Comparison of ENCODE assay signal across 11 cellular contexts in genomic region chr12:108666326-108666995, GRCh38. TPM values are rescaled to one million over a fixed set of nuclear protein-coding genes. Genes with fewer than 3 reads are reported as not detected.
DNase-seq lines count a peak whose midpoint lies in the region; ATAC-seq, FAIRE-seq and TF ChIP-seq lines count a peak whose summit lies in the region.
"Had no signal": no experiment of that assay in that cellular context is flagged by ENCODE, and none has a peak within 500 bp of the region (broad histone marks: within the 10 kb centered on the region; RNA-seq: fewer than 3 reads in every experiment).

No MANE protein-coding gene starts in this region.

- peaks cover 82% of the 10 kb centered on the region for H3K4me1 ChIP-seq in KMS-11 (ENCODE audit: low read depth, poor library complexity, severe bottlenecking)
- H3K4me1 ChIP-seq in GM12878 (ENCODE audit: control insufficient read depth, insufficient read depth, low read length) = peaks cover 51% of the 10 kb centered on the region
- H3K4me1 ChIP-seq in subcutaneous abdominal adipose tissue (ENCODE audit: control insufficient read depth in 5 of 5, insufficient read depth in 5 of 5, low read length in 5 of 5) = peaks cover 11 to 56% (median 48%) of the 10 kb centered on the region in 5 donors

- no peaks in the 10 kb centered on the region for H3K36me3 ChIP-seq in KMS-11 (ENCODE audit: insufficient read depth)
- H3K36me3 ChIP-seq in GM12878 (ENCODE audit: control insufficient read depth in 2 of 2, insufficient read depth in 2 of 2, low read length in 1 of 2) = peaks cover 6 to 17% of the 10 kb centered on the region in 2 experiments
- peaks cover 0 to 7% (median 4%) of the 10 kb centered on the region in 5 donors for H3K36me3 ChIP-seq in subcutaneous abdominal adipose tissue (ENCODE audit: control insufficient read depth in 5 of 5, insufficient read depth in 5 of 5, low read length in 5 of 5)

- no peak overlapping the region for H3K4me3 ChIP-seq in KMS-11 (IDR thresholded peaks at IDR 0.05; ENCODE audit: insufficient read depth, low read depth, low read length)
- no peak overlapping the region for H3K4me3 ChIP-seq in GM12878
- H3K4me3 ChIP-seq in subcutaneous abdominal adipose tissue (ENCODE audit: low read depth in 1 of 5, low read length in 5 of 5) = no peak overlapping the region

- H3K79me2 ChIP-seq in KMS-11 (ENCODE audit: insufficient read depth, low read depth) (peaks cover 31% of the 10 kb centered on the region), GM12878 (ENCODE audit: control insufficient read depth, insufficient read depth, low read length) (peaks cover 67% of the 10 kb centered on the region)

- no peak for TF ChIP-seq EP300 in GM12878 (IDR thresholded peaks at IDR 0.05; ENCODE audit: borderline replicate concordance in 1 of 2, control insufficient read depth in 1 of 2, low read depth in 2 of 2, low read length in 2 of 2)

- POLR2A ChIA-PET in GM12878 (lab: Charles Lee) = interaction anchor here (0.7 to 3.0 kb wide), 14 partner anchors 13 to 184 kb away, joined by 3 to 8 read pairs (median 5); no protein-coding TSS in a partner anchor

- H4K20me1 ChIP-seq in KMS-11 (ENCODE audit: insufficient read depth) (no peaks in the 10 kb centered on the region), GM12878 (ENCODE audit: control insufficient read depth, insufficient read depth) (no peaks in the 10 kb centered on the region)

- H3K27me3 ChIP-seq in KMS-11 (ENCODE audit: insufficient read depth, low read depth) (no peaks in the 10 kb centered on the region), GM12878 (replicated peaks in 1 of 2; ENCODE audit: control insufficient read depth in 2 of 2, insufficient read depth in 2 of 2, low read length in 1 of 2) (no peaks in the 10 kb centered on the region), layer of hippocampus (ENCODE audit: control insufficient read depth, insufficient read depth, low read length) (no peaks in the 10 kb centered on the region), subcutaneous abdominal adipose tissue (ENCODE audit: control insufficient read depth in 5 of 5, insufficient read depth in 4 of 5, low read length in 5 of 5) (no peaks in the 10 kb centered on the region)

- WGBS in GM12878 (ENCODE audit: insufficient coverage, insufficient replicate concordance, low lambda C conversion rate, missing lambda C conversion rate) = 96% methylated on average over 3 of the region's 3 CpGs

- in situ Hi-C loops in GM12878 (cut with MboI) = loop anchor here (10.0 kb wide), 1 partner anchor 428 kb away; the partner anchor contains the start of genes ALKBH2 and UNG

- DNase-seq in GM12878 (ENCODE audit: low read depth, low spot score) = no peak
- DNase-seq in A172 (ENCODE audit: low spot score) = no peak
- no peak for DNase-seq in SW 1271 (lab: John Stamatoyannopoulos, UW)
- DNase-seq: cortex of kidney, natural killer cell, NCI-H1694 had no signal

- CTCF ChIA-PET in GM12878 (lab: Yijun Ruan, JAX) = interaction anchor here (0.7 to 11.0 kb wide), 29 partner anchors 13 to 427 kb away, joined by 3 to 252 read pairs (median 4); partner anchors contain the start of genes ALKBH2, ISCU, SELPLG and SSH1

- intact Hi-C loops in GM12878 (cut with micrococcal nuclease; ENCODE audit: unreplicated experiment) = no loop called here

- RAD21 ChIA-PET in GM12878 (lab: Charles Lee; ENCODE audit: unreplicated experiment) = interaction anchor here (0.7 to 8.8 kb wide), 25 partner anchors 13 to 429 kb away, joined by 3 to 221 read pairs (median 4); partner anchors contain the start of gene SELPLG

- TF ChIP-seq CTCF in KMS-11 (conservative IDR thresholded peaks at IDR 0.05; ENCODE audit: low read depth, low read length) = no peak
- TF ChIP-seq CTCF in GM12878 (IDR thresholded peaks at IDR 0.05 in 2 of 3, conservative IDR thresholded peaks at IDR 0.05 in 1 of 3; ENCODE audit: control insufficient read depth in 2 of 3, extremely low read depth in 1 of 3, insufficient read depth in 1 of 3, low read depth in 3 of 3, low read length in 3 of 3) = no peak

- H3K4me2 ChIP-seq in KMS-11 (no peak overlapping the region), GM12878 (ENCODE audit: control insufficient read depth, insufficient read depth) (no peak overlapping the region)

- H3K27ac ChIP-seq in KMS-11 (peak overlapping the region; percentile 24; the same call in 1 of the 2 replicates), GM12878 (ENCODE audit: control insufficient read depth, insufficient read depth) (peak overlapping the region; percentile 96), layer of hippocampus (ENCODE audit: low read depth, low read length) (peak overlapping the region; percentile 58), subcutaneous abdominal adipose tissue (ENCODE audit: low read depth, low read length) (peak overlapping the region; percentile 98)

- no peak for TF ChIP-seq RAD21 in GM12878 (IDR thresholded peaks at IDR 0.05; ENCODE audit: insufficient read depth, low read depth, low read length)

- no TSS peak for BruUV-seq in GM12878 (replicated peaks; lab: Mats Ljungman, UMichigan)

- no peaks in the 10 kb centered on the region; the same call in 1 of the 3 replicates for H3K9me3 ChIP-seq in GM12878 (replicated peaks; ENCODE audit: control insufficient read depth, insufficient read depth, low read length)
- H3K9me3 ChIP-seq in subcutaneous abdominal adipose tissue (ENCODE audit: control insufficient read depth in 5 of 5, low read length in 5 of 5) = no peaks in the 10 kb centered on the region

- H2AFZ ChIP-seq in KMS-11 (ENCODE audit: low read depth) (no peak overlapping the region), GM12878 (ENCODE audit: control insufficient read depth, low read depth, low read length) (no peak overlapping the region)

- FAIRE-seq in GM12878 (lab: Jason Lieb, UNC) = no peak

- no peak for TF ChIP-seq POLR2A in GM12878 (IDR thresholded peaks at IDR 0.05; ENCODE audit: low read depth, low read length)

- SMC1A ChIA-PET in GM12878 (lab: Charles Lee; ENCODE audit: uncharacterized antibody, unreplicated experiment) = interaction anchor here (0.7 to 11.9 kb wide), 35 partner anchors 8 to 428 kb away, joined by 3 to 293 read pairs (median 6); partner anchors contain the start of gene CORO1C

- no peak for ATAC-seq in GM12878
- no peak for ATAC-seq in GM18519 (IDR thresholded peaks at IDR 0.05; ENCODE audit: low FRiP score, unreplicated experiment)
- no peak for ATAC-seq in HG03095 (IDR thresholded peaks at IDR 0.05; ENCODE audit: unreplicated experiment)
- ATAC-seq: natural killer cell had no signal

- H3K9ac ChIP-seq in KMS-11 (no peak overlapping the region), GM12878 (ENCODE audit: control insufficient read depth, insufficient read depth, low read length) (no peak overlapping the region), subcutaneous abdominal adipose tissue (ENCODE audit: low read length in 5 of 5) (no peak overlapping the region)

TF ChIP-seq in GM12878, 131 proteins besides CTCF, POLR2A, EP300 and RAD21 (continues in another document):
- TF ChIP-seq PAX8 (IDR thresholded peaks at IDR 0.05) (no peak), SRF (IDR thresholded peaks at IDR 0.05; ENCODE audit: low read depth in 2 of 2, low read length in 2 of 2) (no peak), TARDBP (IDR thresholded peaks at IDR 0.05; ENCODE audit: borderline replicate concordance) (no peak), BCLAF1 (IDR thresholded peaks at IDR 0.05) (no peak), ESRRA (IDR thresholded peaks at IDR 0.05; ENCODE audit: low read length) (no peak)

RNA-seq across cellular contexts. Expression of gene SELPLG, which starts 32.8 kb away (rescaled TPM):
- total RNA-seq in GM12878 (2013; cell fraction: nucleolus; rRNA removed) = 102 and 112 TPM in 2 replicates
- total RNA-seq in GM12878 (2014; rRNA removed) (31.4 and 31.5 TPM in 2 replicates), GM12878 (2014; rRNA removed; fragmentation: Illumina TruSeq; extraction: Trizol) (15.2 and 17.0 TPM in 2 replicates), GM12878 (2021) (20.7 and 21.0 TPM in 2 replicates)
- 24.8 TPM for polyA plus RNA-seq in GM12878 (2011; ENCODE audit: low read depth)
- polyA plus RNA-seq in GM12878 (2011; rRNA removed) (10.6 and 24.1 TPM in 2 replicates), GM12878 (2014; fragmentation: Illumina TruSeq; extraction: Trizol) (8.7 and 25.8 TPM in 2 replicates), GM12878 (2014; fragmentation: Nextera tagmentation; extraction: Ambion mirVana) (1 to 10 TPM; 3.2 to 5.3 TPM), GM12878 (2014; rRNA removed) (32.3 and 33.3 TPM in 2 replicates), GM12878 (2016; fragmentation: Nextera tagmentation; extraction: Ambion mirVana) (10 to 100 TPM; 23.6 to 29.5 TPM)
- 39.6 and 46.7 TPM in 2 replicates for polyA plus RNA-seq in GM12878 (2011; cell fraction: cytosol; rRNA removed)
- polyA plus RNA-seq in GM12878 (2011; cell fraction: nucleus; rRNA removed) = 17.9 and 23.7 TPM in 2 replicates
- polyA plus RNA-seq in GM12878 (2012) = 44.5 and 45.4 TPM in 2 replicates
- 19.2 and 29.2 TPM in 2 replicates for polyA minus RNA-seq in GM12878 (2011; rRNA and poly(A)+ RNA removed)
- 4.7 and 6.8 TPM in 2 replicates for polyA minus RNA-seq in GM12878 (2011; cell fraction: cytosol; rRNA and poly(A)+ RNA removed)
- polyA minus RNA-seq in GM12878 (2011; cell fraction: nucleus; rRNA and poly(A)+ RNA removed) = 4.2 and 6.7 TPM in 2 replicates
- 1.2 and 2.4 TPM in 2 replicates for total RNA-seq in A172 (2014; rRNA removed; shearing (Covaris generic))

Comparison
In these comparisons a context has a peak if more than half of its experiments do, and no peak if none do; other contexts are left out.
1. H3K27ac ChIP-seq: peak in every context shown above with its lines; median percentile 98 in subcutaneous abdominal adipose tissue; 96 in GM12878; 58 in layer of hippocampus; 24 in KMS-11.